22 cellular contexts compared by ENCODE assay signal in genomic region chr20:34768105-34768504, GRCh38. TPM values are rescaled to one million over a fixed set of nuclear protein-coding genes. Genes with fewer than 3 reads are reported as not detected.
A peak's percentile ranks its signal among the peaks of the same experiment; 100 is the strongest.
DNase-seq lines count a peak whose midpoint lies in the region; ATAC-seq and TF ChIP-seq lines count a peak whose summit lies in the region.
"Had no signal": no experiment of that assay in that cellular context is flagged by ENCODE, and none has a peak within 500 bp of the region (broad histone marks: within the 10 kb centered on the region; RNA-seq: fewer than 3 reads in every experiment).

No MANE protein-coding gene starts in this region.

- TF ChIP-seq CTCF in SK-N-SH (IDR thresholded peaks at IDR 0.05) (no peak), fibroblast of mammary gland (conservative IDR thresholded peaks at IDR 0.05; ENCODE audit: control insufficient read depth, insufficient read depth, low read depth, low read length) (no peak), right atrium auricular region (IDR thresholded peaks at IDR 0.05) (no peak)
- TF ChIP-seq CTCF in activated CD8-positive, alpha-beta T cell treated with anti-CD3 and anti-CD28 coated beads for 36 hours (IDR thresholded peaks at IDR 0.05) = no peak

- H3K4me3 ChIP-seq in SK-N-SH (ENCODE audit: low read depth in 2 of 2, low read length in 1 of 2) (no peak overlapping the region), fibroblast of mammary gland (ENCODE audit: control insufficient read depth, low read depth, low read length) (no peak overlapping the region), right atrium auricular region (no peak overlapping the region)
- H3K4me3 ChIP-seq: MG63, pancreas, PC-9, SK-N-MC, spleen, tibial artery had no signal

- H2AFZ ChIP-seq in SK-N-SH (ENCODE audit: low read depth) = no peak overlapping the region
- H2AFZ ChIP-seq: PC-9 had no signal

- no peaks in the 10 kb centered on the region for H4K20me1 ChIP-seq in SK-N-SH (ENCODE audit: insufficient read depth)

- WGBS in SK-N-SH (ENCODE audit: low lambda C conversion rate) = 70% methylated on average over 3 of the region's 3 CpGs

- no peak for TF ChIP-seq EP300 in SK-N-SH (IDR thresholded peaks at IDR 0.05; ENCODE audit: borderline replicate concordance in 1 of 2, low read depth in 1 of 2, low read length in 1 of 2)

- H3K27me3 ChIP-seq in SK-N-SH (ENCODE audit: insufficient read depth) = no peaks in the 10 kb centered on the region
- no peaks in the 10 kb centered on the region for H3K27me3 ChIP-seq in right atrium auricular region
- H3K27me3 ChIP-seq: MG63, pancreas, spleen, tibial artery had no signal

- H3K9me3 ChIP-seq in SK-N-SH (no peaks in the 10 kb centered on the region), right atrium auricular region (no peaks in the 10 kb centered on the region)
- H3K9me3 ChIP-seq: MG63, pancreas, spleen, tibial artery had no signal

- peaks cover 4% of the 10 kb centered on the region for H3F3A ChIP-seq in SK-N-SH (replicated peaks; ENCODE audit: insufficient read depth)

- intact Hi-C loops in activated CD8-positive, alpha-beta T cell treated with anti-CD3 and anti-CD28 coated beads for 36 hours (cut with micrococcal nuclease) = no loop called here

- no peaks in the 10 kb centered on the region for H3K79me2 ChIP-seq in SK-N-SH (ENCODE audit: insufficient read depth)

- DNase-seq in SK-N-SH (no peak), SW 1271 (lab: John Stamatoyannopoulos, UW) (peak; percentile 95), fibroblast of mammary gland (ENCODE audit: low read depth) (peak; percentile 56), hippocampal formation (lab: John Stamatoyannopoulos, UW) (no peak), right atrium auricular region (ENCODE audit: low spot score) (no peak)
- DNase-seq in activated CD8-positive, alpha-beta T cell treated with anti-CD3 and anti-CD28 coated beads for 36 hours = no peak
- DNase-seq: activated naive CD8-positive, alpha-beta T cell treated with anti-CD3 and anti-CD28 coated beads for 36 hours; activated T-cell treated with anti-CD3 and anti-CD28 coated beads, Interleukin-2, amount 50 U/mL, for 4 hours; caudate nucleus; effector memory CD8-positive, alpha-beta T cell; H9; MG63; NCI-H2081; NCI-H526; pancreas; PC-9; spleen; tibial artery had no signal

- H3K36me3 ChIP-seq in SK-N-SH (replicated peaks in 1 of 2; ENCODE audit: control insufficient read depth in 1 of 2, insufficient read depth in 2 of 2, low read length in 1 of 2) (peaks cover 36 to 45% of the 10 kb centered on the region in 2 experiments), right atrium auricular region (peaks cover 62% of the 10 kb centered on the region)

- H3K9me3 Mint-ChIP-seq in activated CD8-positive, alpha-beta T cell treated with anti-CD3 and anti-CD28 coated beads for 36 hours = no peaks in the 10 kb centered on the region
- H3K9me3 Mint-ChIP-seq: activated naive CD8-positive, alpha-beta T cell treated with anti-CD3 and anti-CD28 coated beads for 36 hours; activated T-cell treated with anti-CD3 and anti-CD28 coated beads, Interleukin-2, amount 50 U/mL, for 4 hours; effector memory CD8-positive, alpha-beta T cell; H9; stimulated activated effector memory CD8-positive, alpha-beta T cell treated with anti-CD3 and anti-CD28 coated beads, Interleukin-12 subunit alpha, Interleukin-12 subunit beta, amount 100 ng/mL, for 72 hours had no signal

- TF ChIP-seq RAD21 in SK-N-SH (IDR thresholded peaks at IDR 0.05; ENCODE audit: low read length) = no peak

- peaks cover 23% of the 10 kb centered on the region for H3K36me3 Mint-ChIP-seq in activated CD8-positive, alpha-beta T cell treated with anti-CD3 and anti-CD28 coated beads for 36 hours (ENCODE audit: low read depth)

- H3K4me2 ChIP-seq in SK-N-SH = no peak overlapping the region
- H3K4me2 ChIP-seq: PC-9 had no signal

- POLR2A ChIA-PET in SK-N-SH (lab: Yijun Ruan, JAX) = no interaction called here
- POLR2A ChIA-PET in activated CD8-positive, alpha-beta T cell treated with anti-CD3 and anti-CD28 coated beads for 36 hours (lab: Charles Lee) = no interaction called here

- H3K4me1 Mint-ChIP-seq in activated CD8-positive, alpha-beta T cell treated with anti-CD3 and anti-CD28 coated beads for 36 hours (ENCODE audit: low read depth) = no peaks in the 10 kb centered on the region
- H3K4me1 Mint-ChIP-seq: activated naive CD8-positive, alpha-beta T cell treated with anti-CD3 and anti-CD28 coated beads for 36 hours; H9; stimulated activated effector memory CD8-positive, alpha-beta T cell treated with anti-CD3 and anti-CD28 coated beads, Interleukin-12 subunit alpha, Interleukin-12 subunit beta, amount 100 ng/mL, for 72 hours had no signal

- H3K9me2 ChIP-seq in SK-N-SH = no peaks in the 10 kb centered on the region

- no peak overlapping the region for H3K9ac ChIP-seq in SK-N-SH

- ATAC-seq in SK-N-SH treated with all-trans-retinoic acid at 6 μM for 48 hours (peak; percentile 26; the same call in 1 of the 3 replicates), GM21528 (IDR thresholded peaks at IDR 0.05; ENCODE audit: low FRiP score, unreplicated experiment) (no peak)
- ATAC-seq in activated CD8-positive, alpha-beta T cell treated with anti-CD3 and anti-CD28 coated beads for 36 hours = no peak
- ATAC-seq: activated T-cell treated with anti-CD3 and anti-CD28 coated beads, Interleukin-2, amount 50 U/mL, for 4 hours; effector memory CD8-positive, alpha-beta T cell; pancreas; stimulated activated effector memory CD8-positive, alpha-beta T cell treated with anti-CD3 and anti-CD28 coated beads, Interleukin-12 subunit alpha, Interleukin-12 subunit beta, amount 100 ng/mL, for 72 hours had no signal

- H3K4me1 ChIP-seq in SK-N-SH (ENCODE audit: control insufficient read depth in 1 of 2, insufficient read depth in 2 of 2, low read depth in 1 of 2, low read length in 1 of 2) = peaks cover 2 to 7% of the 10 kb centered on the region in 2 experiments; a peak in 2 of 4 replicates
- H3K4me1 ChIP-seq in right atrium auricular region = no peaks in the 10 kb centered on the region
- H3K4me1 ChIP-seq: pancreas, tibial artery had no signal

- no peaks in the 10 kb centered on the region for H3K27me3 Mint-ChIP-seq in activated CD8-positive, alpha-beta T cell treated with anti-CD3 and anti-CD28 coated beads for 36 hours
- H3K27me3 Mint-ChIP-seq: activated naive CD8-positive, alpha-beta T cell treated with anti-CD3 and anti-CD28 coated beads for 36 hours; effector memory CD8-positive, alpha-beta T cell had no signal

- CTCF ChIA-PET in SK-N-SH (lab: Yijun Ruan, JAX) = interaction anchor here (1.1 to 5.4 kb wide), 7 partner anchors 8 to 455 kb away, joined by 3 to 58 read pairs (median 14); no protein-coding TSS in a partner anchor
- CTCF ChIA-PET in activated CD8-positive, alpha-beta T cell treated with anti-CD3 and anti-CD28 coated beads for 36 hours (lab: Charles Lee) = interaction anchor here (1.0 to 5.1 kb wide), 4 partner anchors 13 to 455 kb away, joined by 3 to 38 read pairs (median 20); no protein-coding TSS in a partner anchor

- no peak overlapping the region for H3K27ac Mint-ChIP-seq in activated CD8-positive, alpha-beta T cell treated with anti-CD3 and anti-CD28 coated beads for 36 hours
- H3K27ac Mint-ChIP-seq: activated naive CD8-positive, alpha-beta T cell treated with anti-CD3 and anti-CD28 coated beads for 36 hours; effector memory CD8-positive, alpha-beta T cell; H9; stimulated activated effector memory CD8-positive, alpha-beta T cell treated with anti-CD3 and anti-CD28 coated beads, Interleukin-12 subunit alpha, Interleukin-12 subunit beta, amount 100 ng/mL, for 72 hours had no signal

- H3K4me3 Mint-ChIP-seq in activated CD8-positive, alpha-beta T cell treated with anti-CD3 and anti-CD28 coated beads for 36 hours = no peak overlapping the region
- H3K4me3 Mint-ChIP-seq: activated naive CD8-positive, alpha-beta T cell treated with anti-CD3 and anti-CD28 coated beads for 36 hours; activated T-cell treated with anti-CD3 and anti-CD28 coated beads, Interleukin-2, amount 50 U/mL, for 4 hours; effector memory CD8-positive, alpha-beta T cell; H9; stimulated activated effector memory CD8-positive, alpha-beta T cell treated with anti-CD3 and anti-CD28 coated beads, Interleukin-12 subunit alpha, Interleukin-12 subunit beta, amount 100 ng/mL, for 72 hours had no signal

- H3K27ac ChIP-seq in SK-N-SH (ENCODE audit: low read depth in 2 of 2, low read length in 1 of 2) (no peak overlapping the region), right atrium auricular region (no peak overlapping the region)
- H3K27ac ChIP-seq: pancreas, PC-9, SK-N-MC, spleen, tibial artery had no signal

TF ChIP-seq in SK-N-SH, 30 proteins besides CTCF, POLR2A, EP300 and RAD21:
- TF ChIP-seq IRF3 (IDR thresholded peaks at IDR 0.05; ENCODE audit: low read depth, low read length) (no peak), TCF12 (IDR thresholded peaks at IDR 0.05) (no peak), GATA2 (CRISPR knock-in tag; IDR thresholded peaks at IDR 0.05) (no peak), NFIC (IDR thresholded peaks at IDR 0.05; ENCODE audit: borderline replicate concordance) (no peak), NRF1 (IDR thresholded peaks at IDR 0.05; ENCODE audit: low read depth, low read length) (no peak), MXI1 (IDR thresholded peaks at IDR 0.05; ENCODE audit: low read depth, low read length) (no peak), JUND (IDR thresholded peaks at IDR 0.05) (no peak), CHD2 (IDR thresholded peaks at IDR 0.05; ENCODE audit: low read length, partially characterized antibody) (no peak), EZH2phosphoT487 (IDR thresholded peaks at IDR 0.05; ENCODE audit: borderline replicate concordance, low read depth) (no peak), RCOR1 (IDR thresholded peaks at IDR 0.05; ENCODE audit: low read length) (no peak)
TF ChIP-seq in SK-N-SH: peak in this region for 0.

RNA-seq across cellular contexts. Expression of gene NCOA6, which starts 57.3 kb away (rescaled TPM):
- 14.3 and 14.5 TPM in 2 replicates for polyA plus RNA-seq in SK-N-SH (2012; rRNA removed)
- 11.9 and 12.4 TPM in 2 replicates for polyA plus RNA-seq in SK-N-SH (2012; cell fraction: cytosol; rRNA removed)
- polyA plus RNA-seq in SK-N-SH (2012; cell fraction: nucleus; rRNA removed) = 13.1 and 19.0 TPM in 2 replicates
- total RNA-seq in activated CD8-positive, alpha-beta T cell treated with anti-CD3 and anti-CD28 coated beads for 36 hours = 10 to 100 TPM; 15.7 to 17.2 TPM
- total RNA-seq in right atrium auricular region = 10 to 100 TPM; 18.2 to 18.4 TPM

Comparison
In these comparisons a context has a peak if more than half of its experiments do, and no peak if none do; other contexts are left out.
1. DNase-seq: peak in SW 1271 (2 of 2) and fibroblast of mammary gland (single experiment); none in SK-N-SH (single experiment), hippocampal formation (0 of 2), activated CD8-positive, alpha-beta T cell treated with anti-CD3 and anti-CD28 coated beads for 36 hours (single experiment) and right atrium auricular region (single experiment).